In the genomic region with DNA sequence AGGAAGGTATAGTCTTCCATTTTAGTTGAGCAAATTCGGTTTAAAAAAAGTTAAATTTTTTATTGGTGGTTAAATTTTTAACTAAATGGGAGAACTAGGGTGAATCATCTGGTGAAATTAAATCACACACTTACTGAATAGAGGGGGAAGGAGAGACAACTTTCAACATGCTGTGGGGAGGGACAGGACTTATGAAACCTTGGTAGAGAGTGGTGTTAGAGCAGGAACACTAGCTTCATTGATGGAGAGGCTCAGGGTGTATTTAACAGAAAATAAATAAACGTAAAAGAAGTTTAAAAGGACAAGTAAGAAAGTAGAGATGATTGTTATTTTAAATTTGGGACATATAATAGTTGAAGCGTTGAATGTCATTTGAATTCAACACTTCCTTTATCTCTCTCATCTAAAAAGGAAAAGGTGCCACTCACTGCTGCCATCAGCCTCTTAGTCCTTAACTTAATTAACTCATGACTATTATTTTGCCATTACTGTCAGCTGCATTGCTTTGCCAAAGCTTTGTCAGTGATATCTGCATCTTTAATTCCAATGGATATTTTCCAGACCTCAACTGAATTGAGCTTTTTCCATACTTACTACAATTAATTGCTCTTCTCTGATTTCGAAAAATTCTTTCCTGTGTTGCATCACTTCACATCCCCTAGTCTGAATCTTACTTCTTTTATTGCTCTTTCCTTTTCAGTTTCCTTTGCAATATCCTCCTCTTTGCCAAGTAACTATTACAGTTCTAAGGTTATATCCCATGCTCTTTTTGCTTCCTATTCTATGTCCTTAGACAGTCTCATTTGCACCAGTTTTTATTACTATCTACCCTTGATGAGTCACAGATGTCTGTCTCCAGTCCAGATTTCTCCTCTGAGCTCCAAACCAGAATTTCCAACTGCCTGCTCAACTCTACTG, we compare ENCODE assay signal across 1 cellular context.
A peak's percentile ranks its signal among the peaks of the same experiment; 100 is the strongest.
TF ChIP-seq lines count a peak whose summit lies in the region.

No MANE protein-coding gene starts in this region.

TF ChIP-seq in SK-N-SH treated with all-trans-retinoic acid at 6 μM for 48 hours, 23 proteins besides CTCF, POLR2A, EP300 and RAD21 (continued from another document):
- peak; percentile 53; the same call in 1 of the 2 replicates for TF ChIP-seq CSDC2 (CRISPR knock-in tag; IDR thresholded peaks at IDR 0.05)
- TF ChIP-seq ARNTL (CRISPR knock-in tag; IDR thresholded peaks at IDR 0.05; ENCODE audit: borderline replicate concordance, low read depth): no peak; the same call in 1 of the 2 replicates
- peak; percentile 95 for TF ChIP-seq RARB (CRISPR knock-in tag; IDR thresholded peaks at IDR 0.05)
- TF ChIP-seq ZNF70 (CRISPR knock-in tag; IDR thresholded peaks at IDR 0.05): peak; percentile 73
- no peak for TF ChIP-seq PPARA (CRISPR knock-in tag; IDR thresholded peaks at IDR 0.05; ENCODE audit: borderline replicate concordance)
- peak; percentile 99 for TF ChIP-seq TCF4 (CRISPR knock-in tag; IDR thresholded peaks at IDR 0.05; ENCODE audit: borderline replicate concordance)
- TF ChIP-seq ESRRG (CRISPR knock-in tag; IDR thresholded peaks at IDR 0.05): peak; percentile 99
- TF ChIP-seq OSR1 (CRISPR knock-in tag; IDR thresholded peaks at IDR 0.05): no peak
- TF ChIP-seq TOX (CRISPR knock-in tag; IDR thresholded peaks at IDR 0.05; ENCODE audit: borderline replicate concordance): peak; percentile 99
- TF ChIP-seq, protein P1, sequence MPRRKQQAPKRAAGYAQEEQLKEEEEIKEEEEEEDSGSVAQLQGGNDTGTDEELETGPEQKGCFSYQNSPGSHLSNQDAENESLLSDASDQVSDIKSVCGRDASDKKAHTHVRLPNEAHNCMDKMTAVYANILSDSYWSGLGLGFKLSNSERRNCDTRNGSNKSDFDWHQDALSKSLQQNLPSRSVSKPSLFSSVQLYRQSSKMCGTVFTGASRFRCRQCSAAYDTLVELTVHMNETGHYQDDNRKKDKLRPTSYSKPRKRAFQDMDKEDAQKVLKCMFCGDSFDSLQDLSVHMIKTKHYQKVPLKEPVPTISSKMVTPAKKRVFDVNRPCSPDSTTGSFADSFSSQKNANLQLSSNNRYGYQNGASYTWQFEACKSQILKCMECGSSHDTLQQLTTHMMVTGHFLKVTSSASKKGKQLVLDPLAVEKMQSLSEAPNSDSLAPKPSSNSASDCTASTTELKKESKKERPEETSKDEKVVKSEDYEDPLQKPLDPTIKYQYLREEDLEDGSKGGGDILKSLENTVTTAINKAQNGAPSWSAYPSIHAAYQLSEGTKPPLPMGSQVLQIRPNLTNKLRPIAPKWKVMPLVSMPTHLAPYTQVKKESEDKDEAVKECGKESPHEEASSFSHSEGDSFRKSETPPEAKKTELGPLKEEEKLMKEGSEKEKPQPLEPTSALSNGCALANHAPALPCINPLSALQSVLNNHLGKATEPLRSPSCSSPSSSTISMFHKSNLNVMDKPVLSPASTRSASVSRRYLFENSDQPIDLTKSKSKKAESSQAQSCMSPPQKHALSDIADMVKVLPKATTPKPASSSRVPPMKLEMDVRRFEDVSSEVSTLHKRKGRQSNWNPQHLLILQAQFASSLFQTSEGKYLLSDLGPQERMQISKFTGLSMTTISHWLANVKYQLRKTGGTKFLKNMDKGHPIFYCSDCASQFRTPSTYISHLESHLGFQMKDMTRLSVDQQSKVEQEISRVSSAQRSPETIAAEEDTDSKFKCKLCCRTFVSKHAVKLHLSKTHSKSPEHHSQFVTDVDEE (CRISPR knock-in tag; IDR thresholded peaks at IDR 0.05): peak; percentile 99
- TF ChIP-seq GLIS3 (CRISPR knock-in tag; IDR thresholded peaks at IDR 0.05): peak; percentile 97
- peak; percentile 83; the same call in 1 of the 2 replicates for TF ChIP-seq SNAI2 (CRISPR knock-in tag; IDR thresholded peaks at IDR 0.05)
- TF ChIP-seq, protein P2, sequence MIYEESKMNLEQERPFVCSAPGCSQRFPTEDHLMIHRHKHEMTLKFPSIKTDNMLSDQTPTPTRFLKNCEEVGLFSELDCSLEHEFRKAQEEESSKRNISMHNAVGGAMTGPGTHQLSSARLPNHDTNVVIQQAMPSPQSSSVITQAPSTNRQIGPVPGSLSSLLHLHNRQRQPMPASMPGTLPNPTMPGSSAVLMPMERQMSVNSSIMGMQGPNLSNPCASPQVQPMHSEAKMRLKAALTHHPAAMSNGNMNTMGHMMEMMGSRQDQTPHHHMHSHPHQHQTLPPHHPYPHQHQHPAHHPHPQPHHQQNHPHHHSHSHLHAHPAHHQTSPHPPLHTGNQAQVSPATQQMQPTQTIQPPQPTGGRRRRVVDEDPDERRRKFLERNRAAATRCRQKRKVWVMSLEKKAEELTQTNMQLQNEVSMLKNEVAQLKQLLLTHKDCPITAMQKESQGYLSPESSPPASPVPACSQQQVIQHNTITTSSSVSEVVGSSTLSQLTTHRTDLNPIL (CRISPR knock-in tag; IDR thresholded peaks at IDR 0.05; ENCODE audit: low read depth): peak; percentile 99
- TF ChIP-seq ISL1 (CRISPR knock-in tag; IDR thresholded peaks at IDR 0.05): peak; percentile 100
- peak; percentile 76; the same call in 1 of the 2 replicates for TF ChIP-seq ZNF8 (CRISPR knock-in tag; IDR thresholded peaks at IDR 0.05)
- peak; percentile 56 for TF ChIP-seq ZFP30 (CRISPR knock-in tag; IDR thresholded peaks at IDR 0.05)
TF ChIP-seq in SK-N-SH treated with all-trans-retinoic acid at 6 μM for 48 hours: peak in this region for 20.
